Comparison of ENCODE assay signal across 27 cellular contexts in genomic region chr17:78640700-78641099, GRCh38.
"Had no signal": no experiment of that assay in that cellular context is flagged by ENCODE, and none has a peak within 500 bp of the region (broad histone marks: within the 10 kb centered on the region; RNA-seq: fewer than 3 reads in every experiment).

No MANE protein-coding gene starts in this region.

- H3K4me3 ChIP-seq: esophagus squamous epithelium, heart right ventricle, left lung, mucosa of descending colon, prostate gland, thyroid gland had no signal

- H2AFZ ChIP-seq: parathyroid adenoma had no signal

- H3K36me3 ChIP-seq: esophagus squamous epithelium, heart right ventricle, left lung, prostate gland, thyroid gland had no signal

- ATAC-seq: effector memory CD8-positive, alpha-beta T cell; heart right ventricle; left cardiac atrium; left lung; mucosa of descending colon; natural killer cell treated with Interleukin-12 subunit alpha and Interleukin-12 subunit beta and Interleukin-15 and Interleukin-18, amount 100 ng/mL, for 72 hours; right cardiac atrium; stimulated activated naive CD8-positive, alpha-beta T cell treated with anti-CD3 and anti-CD28 coated beads, Interleukin-15, amount 100 ng/mL, for 72 hours had no signal

- H3K4me1 ChIP-seq: parathyroid adenoma, prostate gland, thyroid gland had no signal

- H3K9ac ChIP-seq: parathyroid adenoma had no signal

- DNase-seq: cortex of kidney; effector memory CD8-positive, alpha-beta T cell; erythroblast; esophagus squamous epithelium; foreskin melanocyte; glutamatergic neuron; heart right ventricle; hippocampal formation; left cardiac atrium; left lung; mesenchymal stem cell; mucosa of descending colon; naive B cell; small intestine; stimulated activated CD4-positive, alpha-beta T cell treated with anti-CD3 and anti-CD28 coated beads, Interleukin-12 subunit alpha, Interleukin-12 subunit beta, amount 100 ng/mL, for 4 hours; stimulated activated CD4-positive, alpha-beta T cell treated with anti-CD3 and anti-CD28 coated beads, Interleukin-1b, Interleukin-23, amount 100 ng/mL, for 48 hours; stimulated activated CD4-positive, alpha-beta T cell treated with anti-CD3 and anti-CD28 coated beads, Interleukin-4, amount 100 ng/mL, for 1 hour; stimulated activated CD8-positive, alpha-beta memory T cell treated with anti-CD3 and anti-CD28 coated beads, Interleukin-4, amount 100 ng/mL, for 48 hours; stimulated activated naive CD4-positive, alpha-beta T cell; stimulated activated naive CD8-positive, alpha-beta T cell treated with anti-CD3 and anti-CD28 coated beads, Interleukin-15, amount 100 ng/mL, for 72 hours; thyroid gland had no signal

- H3K79me2 ChIP-seq: parathyroid adenoma had no signal

- H3K9me3 ChIP-seq: esophagus squamous epithelium, heart right ventricle, left lung, mucosa of descending colon, prostate gland, thyroid gland had no signal

- H3K27me3 ChIP-seq: esophagus squamous epithelium, left lung, thyroid gland had no signal

- FAIRE-seq: endometrium, islet of Langerhans, small intestine had no signal

- H3K27ac ChIP-seq: esophagus squamous epithelium, parathyroid adenoma, prostate gland, thyroid gland had no signal
